Comparison of ENCODE assay signal across 8 cellular contexts in genomic region chr17:35612924-35613521, GRCh38. TPM values are rescaled to one million over a fixed set of nuclear protein-coding genes. Genes with fewer than 3 reads are reported as not detected.
A peak's percentile ranks its signal among the peaks of the same experiment; 100 is the strongest.
DNase-seq lines count a peak whose midpoint lies in the region; ATAC-seq and TF ChIP-seq lines count a peak whose summit lies in the region.

No MANE protein-coding gene starts in this region.

- H3K9ac ChIP-seq in mammary epithelial cell (ENCODE audit: insufficient read depth, low read length) = no peak overlapping the region

- no peaks in the 10 kb centered on the region for H3K27me3 Mint-ChIP-seq in HFFc6 (ENCODE audit: insufficient read depth)

- no peaks in the 10 kb centered on the region for H3K4me1 Mint-ChIP-seq in HFFc6 (ENCODE audit: low read depth)

- no peaks in the 10 kb centered on the region for H3K9me3 Mint-ChIP-seq in HFFc6

- no peak for TF ChIP-seq POLR2A in transverse colon (IDR thresholded peaks at IDR 0.05)

- H3K27ac Mint-ChIP-seq in HFFc6 = no peak overlapping the region

- dilution Hi-C loops in mammary epithelial cell (cut with HindIII; ENCODE audit: low sequenced_read_pairs) = loop anchor here (25.0 kb wide), 1 partner anchor 124 kb away; the partner anchor contains the start of gene RASL10B

- DNase-seq in D341Med (ENCODE audit: low spot score) = peak; percentile 66
- peak; percentile 50 for DNase-seq in HFFc6
- DNase-seq in RPMI8226 = peak; percentile 65
- peak; percentile 20 for DNase-seq in mammary epithelial cell
- DNase-seq in left lobe of liver (ENCODE audit: low spot score) = peak; percentile 49
- DNase-seq in transverse colon = peak; percentile 35
- DNase-seq in middle frontal gyrus (ENCODE audit: extremely low spot score, low spot score) = no peak

- ATAC-seq in left lobe of liver (peak; percentile 86), GM19328 (IDR thresholded peaks at IDR 0.05; ENCODE audit: unreplicated experiment) (no peak)

- H3K9me3 ChIP-seq in mammary epithelial cell (replicated peaks; ENCODE audit: insufficient read depth, low read length) (no peaks in the 10 kb centered on the region), transverse colon (no peaks in the 10 kb centered on the region)

- TF ChIP-seq CTCF in HFFc6 (IDR thresholded peaks at IDR 0.05) (peak; percentile 81), mammary epithelial cell (conservative IDR thresholded peaks at IDR 0.05 in 1 of 2, IDR thresholded peaks at IDR 0.05 in 1 of 2; ENCODE audit: extremely low read depth in 1 of 2, insufficient read depth in 1 of 2, low read depth in 1 of 2, low read length in 2 of 2) (peak; percentile 61 to 64), transverse colon (IDR thresholded peaks at IDR 0.05) (peak; percentile 41 to 46 (median 42))

- in situ Hi-C loops in mammary epithelial cell (cut with MboI; ENCODE audit: low sequenced_read_pairs in 2 of 2) (no loop called here), transverse colon (cut with MboI; ENCODE audit: low pct_ligation_motif_present in 1 of 4, low pct_unique_long_range_greater_than_20kb in 1 of 4, low sequenced_read_pairs in 3 of 4) (loop anchor here in 3 of 4 donors (25.0 kb wide), 1 partner anchor 124 kb away; the partner anchor contains the start of gene RASL10B (in 3 of the 3))

- H3K27ac ChIP-seq in mammary epithelial cell (ENCODE audit: insufficient read depth, low read depth, low read length) (no peak overlapping the region), transverse colon (no peak overlapping the region)

- peaks cover 27% of the 10 kb centered on the region for H3K36me3 ChIP-seq in mammary epithelial cell (ENCODE audit: insufficient read depth, low read length)
- peaks cover 0 to 34% (median 8%) of the 10 kb centered on the region in 4 donors for H3K36me3 ChIP-seq in transverse colon

- CTCF ChIA-PET in mammary epithelial cell (lab: Charles Lee; ENCODE audit: low non-redundant PET) = interaction anchor here (0.6 to 0.7 kb wide), 3 partner anchors 134 to 196 kb away, joined by 3 to 12 read pairs (median 3); partner anchors contain the start of gene TAF15

- no peak overlapping the region for H3K4me2 ChIP-seq in mammary epithelial cell (ENCODE audit: insufficient read depth, low read depth, low read length)

- no peaks in the 10 kb centered on the region for H3K27me3 ChIP-seq in mammary epithelial cell (ENCODE audit: insufficient read depth, low read length)
- H3K27me3 ChIP-seq in transverse colon = no peaks in the 10 kb centered on the region

- H2AFZ ChIP-seq in mammary epithelial cell (ENCODE audit: low read depth, low read length) = no peak overlapping the region

- H3K4me1 ChIP-seq in mammary epithelial cell (ENCODE audit: insufficient read depth, low read length) (no peaks in the 10 kb centered on the region), transverse colon (peaks cover 0 to 9% (median 5%) of the 10 kb centered on the region in 4 donors)

- no peak overlapping the region for H3K4me3 Mint-ChIP-seq in HFFc6

- peaks cover 34% of the 10 kb centered on the region for H3K79me2 ChIP-seq in mammary epithelial cell (ENCODE audit: insufficient read depth, low read length)

- WGBS in mammary epithelial cell (ENCODE audit: low coverage, missing lambda C conversion rate) = 65% methylated on average over 2 of the region's 2 CpGs
- WGBS in transverse colon (ENCODE audit: low coverage in 1 of 2), 2 donors = 82 to 89% methylated on average over 2 of the region's 2 CpGs

- no TSS peak for BruUV-seq in mammary epithelial cell (replicated peaks; lab: Mats Ljungman, UMichigan)

- H3K36me3 Mint-ChIP-seq in HFFc6 (ENCODE audit: low read depth) = peaks cover 6% of the 10 kb centered on the region; the same call in 1 of the 2 replicates

- intact Hi-C loops in mammary epithelial cell (cut with micrococcal nuclease) (loop anchor here (1.0 kb wide), 2 partner anchors 134 to 196 kb away; partner anchors contain the start of gene TAF15), transverse colon (cut with DNase I; ENCODE audit: low total_unique reads) (loop anchor here (10.0 kb wide), 1 partner anchor 132 kb away; no protein-coding TSS in a partner anchor)

- H4K20me1 ChIP-seq in mammary epithelial cell (ENCODE audit: insufficient read depth, low read length) = no peaks in the 10 kb centered on the region

- no peak overlapping the region for H3K4me3 ChIP-seq in mammary epithelial cell (replicated peaks in 1 of 3; ENCODE audit: insufficient read depth in 1 of 3, low read depth in 2 of 3, low read length in 3 of 3)
- H3K4me3 ChIP-seq in transverse colon = no peak overlapping the region

- TF ChIP-seq EP300 in transverse colon (IDR thresholded peaks at IDR 0.05; ENCODE audit: low read depth) = no peak

RNA-seq across cellular contexts. Expression of gene AP2B1, which starts 25.9 kb away (rescaled TPM):
- 100 to 1,000 TPM; 168 to 196 (median 182) TPM for total RNA-seq in HFFc6 (2021; fragmentation: NEBNext Ultra II Directional; extraction: Animal tissue kit (Norgen Biotek cat#: 25700))
- total RNA-seq in mammary epithelial cell (100 to 1,000 TPM; 168 to 227 TPM), left lobe of liver (39.6 TPM), transverse colon (100 to 1,000 TPM in 1 of 4 donors, 10 to 100 TPM in 3; 32.2 to 102 (median 60.1) TPM)
- 166 TPM for polyA plus RNA-seq in mammary epithelial cell
- polyA minus RNA-seq in mammary epithelial cell = 295 TPM

RNA-seq across cellular contexts. Expression of gene PEX12, which starts 34.7 kb away (rescaled TPM):
- total RNA-seq in HFFc6 (2021; fragmentation: NEBNext Ultra II Directional; extraction: Animal tissue kit (Norgen Biotek cat#: 25700)) = 1 to 10 TPM; 6.2 to 9.0 (median 7.2) TPM
- total RNA-seq in mammary epithelial cell = 1 to 10 TPM; 5.7 to 8.7 TPM
- polyA plus RNA-seq in mammary epithelial cell = 8.0 TPM
- polyA minus RNA-seq in mammary epithelial cell = 18.7 TPM
- total RNA-seq in left lobe of liver = 5.3 TPM
- total RNA-seq in transverse colon = 1 to 10 TPM in 2 of 4 donors, under 1 TPM in 1, not detected in 1; 0.75 to 5.2 (median 3.0) TPM

RNA-seq across cellular contexts. Expression of gene SLFN14, which starts 52.4 kb away (rescaled TPM):
- total RNA-seq in HFFc6 (2021; fragmentation: NEBNext Ultra II Directional; extraction: Animal tissue kit (Norgen Biotek cat#: 25700)) = not detected
- total RNA-seq in mammary epithelial cell = not detected
- not detected for polyA plus RNA-seq in mammary epithelial cell
- not detected for polyA minus RNA-seq in mammary epithelial cell
- total RNA-seq in left lobe of liver = 0.05 TPM
- total RNA-seq in transverse colon = not detected

Comparison
In these comparisons a context has a peak if more than half of its experiments do, and no peak if none do; other contexts are left out.
1. in situ Hi-C loops: an anchor here in transverse colon (25.0 kb wide); none called in mammary epithelial cell.